In the genomic region with DNA sequence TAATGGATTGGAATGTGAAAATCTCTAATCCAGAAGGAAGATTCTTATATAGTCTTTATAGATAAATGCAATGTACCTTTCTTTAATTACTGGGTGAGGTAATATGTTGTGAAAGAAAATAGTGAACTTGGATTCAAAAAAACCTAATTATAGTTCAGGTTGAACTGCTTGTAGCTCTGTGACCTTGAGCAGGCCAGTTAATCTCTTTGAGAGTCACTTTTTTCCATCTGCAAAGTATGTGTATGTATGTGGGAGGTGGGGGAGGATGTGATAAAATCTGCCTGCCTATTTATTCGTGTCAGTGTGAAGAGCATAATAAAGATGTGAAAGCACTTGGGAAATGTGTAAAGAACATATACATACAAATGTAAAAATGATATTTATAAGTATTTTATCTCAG, we compare ENCODE assay signal across 19 cellular contexts. TPM values are rescaled to one million over a fixed set of nuclear protein-coding genes. Genes with fewer than 3 reads are reported as not detected.
DNase-seq lines count a peak whose midpoint lies in the region; ATAC-seq and TF ChIP-seq lines count a peak whose summit lies in the region.
"Had no signal": no experiment of that assay in that cellular context is flagged by ENCODE, and none has a peak within 500 bp of the region (broad histone marks: within the 10 kb centered on the region; RNA-seq: fewer than 3 reads in every experiment).

No MANE protein-coding gene starts in this region.

- H3K27me3 Mint-ChIP-seq in HFFc6 (ENCODE audit: insufficient read depth), result no peaks in the 10 kb centered on the region; the same call in 1 of the 2 replicates
- no peaks in the 10 kb centered on the region for H3K27me3 Mint-ChIP-seq in activated CD8-positive, alpha-beta memory T cell treated with anti-CD3 and anti-CD28 coated beads, Interleukin-2, amount 10 ng/mL, durations not matched to agents 7 days and 5 days
- H3K27me3 Mint-ChIP-seq in T-helper 2 cell treated with Interferon-gamma antibody and Interleukin-4, amounts not matched to agents 5 μg/mL and 100 μg/mL, for 36 hours (ENCODE audit: low read depth), result peaks cover 2% of the 10 kb centered on the region
- H3K27me3 Mint-ChIP-seq: activated naive CD8-positive, alpha-beta T cell treated with anti-CD3 and anti-CD28 coated beads, Interleukin-2, amount 50 U/mL, for 24 hours; activated T-helper 17 cell treated with anti-CD3 and anti-CD28 coated beads, Interleukin-2, amount 50 U/mL, for 72 hours had no signal

- in situ Hi-C loops in gastrocnemius medialis (cut with MboI; ENCODE audit: low sequenced_read_pairs in 4 of 4), result no loop called here

- H3K36me3 ChIP-seq in adipocyte (ENCODE audit: control insufficient read depth, insufficient read depth, low read length, severe bottlenecking), result peaks cover 9% of the 10 kb centered on the region
- no peaks in the 10 kb centered on the region for H3K36me3 ChIP-seq in gastrocnemius medialis
- H3K36me3 ChIP-seq in mesendoderm (ENCODE audit: control insufficient read depth, insufficient read depth, low read length), result no peaks in the 10 kb centered on the region
- H3K36me3 ChIP-seq: transverse colon had no signal

- no peak overlapping the region for H2BK15ac ChIP-seq in mesendoderm (replicated peaks; ENCODE audit: low read depth)

- H4K5ac ChIP-seq in mesendoderm (ENCODE audit: low read length), result no peak overlapping the region

- H3K9me3 Mint-ChIP-seq in HFFc6, result peaks cover 5% of the 10 kb centered on the region; the same call in 1 of the 2 replicates
- H3K9me3 Mint-ChIP-seq in activated CD8-positive, alpha-beta memory T cell treated with anti-CD3 and anti-CD28 coated beads, Interleukin-2, amount 10 ng/mL, durations not matched to agents 7 days and 5 days (ENCODE audit: low read depth), result no peaks in the 10 kb centered on the region
- H3K9me3 Mint-ChIP-seq in T-helper 2 cell treated with Interferon-gamma antibody and Interleukin-4, amounts not matched to agents 5 μg/mL and 100 μg/mL, for 36 hours, result no peaks in the 10 kb centered on the region
- H3K9me3 Mint-ChIP-seq: activated naive CD8-positive, alpha-beta T cell treated with anti-CD3 and anti-CD28 coated beads, Interleukin-2, amount 50 U/mL, for 24 hours had no signal

- no peak overlapping the region for H3K4ac ChIP-seq in mesendoderm (ENCODE audit: low read depth, low read length)

- H2AK5ac ChIP-seq in mesendoderm (ENCODE audit: low read length), result no peak overlapping the region

- DNase-seq in HFFc6 (no peak), adipocyte (ENCODE audit: low read depth) (peak; percentile 24), left ventricle myocardium superior (no peak), gastrocnemius medialis (no peak), mesendoderm (no peak), NCI-H226 (no peak)
- DNase-seq in activated CD8-positive, alpha-beta memory T cell treated with anti-CD3 and anti-CD28 coated beads, Interleukin-2, amount 10 ng/mL, durations not matched to agents 7 days and 5 days, result no peak
- DNase-seq in T-helper 2 cell treated with Interferon-gamma antibody and Interleukin-4, amounts not matched to agents 5 μg/mL and 100 μg/mL, for 36 hours (ENCODE audit: low spot score), result no peak
- DNase-seq: activated naive CD8-positive, alpha-beta T cell treated with anti-CD3 and anti-CD28 coated beads, Interleukin-2, amount 50 U/mL, for 24 hours; glutamatergic neuron; H7; islet precursor cell; NCI-H2107; NCI-H774; occipital lobe; Peyer's patch; transverse colon had no signal

- peaks cover 1% of the 10 kb centered on the region for H3K79me1 ChIP-seq in mesendoderm (ENCODE audit: low read length)

- H3K56ac ChIP-seq in mesendoderm (ENCODE audit: low read length), result no peak overlapping the region

- H3K9me3 ChIP-seq in adipocyte (ENCODE audit: control insufficient read depth, low read length), result peaks cover 11% of the 10 kb centered on the region
- no peaks in the 10 kb centered on the region for H3K9me3 ChIP-seq in gastrocnemius medialis
- H3K9me3 ChIP-seq: Peyer's patch had no signal

- H3K4me3 Mint-ChIP-seq in HFFc6, result peak overlapping the region; percentile 5
- H3K4me3 Mint-ChIP-seq in activated CD8-positive, alpha-beta memory T cell treated with anti-CD3 and anti-CD28 coated beads, Interleukin-2, amount 10 ng/mL, durations not matched to agents 7 days and 5 days, result no peak overlapping the region
- no peak overlapping the region for H3K4me3 Mint-ChIP-seq in T-helper 2 cell treated with Interferon-gamma antibody and Interleukin-4, amounts not matched to agents 5 μg/mL and 100 μg/mL, for 36 hours
- H3K4me3 Mint-ChIP-seq: activated naive CD8-positive, alpha-beta T cell treated with anti-CD3 and anti-CD28 coated beads, Interleukin-2, amount 50 U/mL, for 24 hours; activated T-helper 17 cell treated with anti-CD3 and anti-CD28 coated beads, Interleukin-2, amount 50 U/mL, for 72 hours had no signal

- no peak overlapping the region for H3K18ac ChIP-seq in mesendoderm (ENCODE audit: low read length)

- TF ChIP-seq CTCF in HFFc6 (IDR thresholded peaks at IDR 0.05), result no peak
- no peak for TF ChIP-seq CTCF in gastrocnemius medialis (IDR thresholded peaks at IDR 0.05 in 4 of 5, conservative IDR thresholded peaks at IDR 0.05 in 1 of 5)

- H3K4me1 ChIP-seq in adipocyte (ENCODE audit: control insufficient read depth, insufficient read depth, low read length) (peaks cover 12% of the 10 kb centered on the region), gastrocnemius medialis (peaks cover 40% of the 10 kb centered on the region in 2 donors), mesendoderm (ENCODE audit: control insufficient read depth, low read depth, low read length) (peaks cover 2% of the 10 kb centered on the region)

- H2BK5ac ChIP-seq in mesendoderm (ENCODE audit: low read length), result no peak overlapping the region

- H3K27me3 ChIP-seq in adipocyte (replicated peaks; ENCODE audit: control insufficient read depth, insufficient read depth, low read length) (no peaks in the 10 kb centered on the region), gastrocnemius medialis (no peaks in the 10 kb centered on the region), mesendoderm (ENCODE audit: insufficient read depth, low read length, poor library complexity) (no peaks in the 10 kb centered on the region)
- H3K27me3 ChIP-seq: Peyer's patch, transverse colon had no signal

- no peak overlapping the region for H3K4me2 ChIP-seq in mesendoderm (ENCODE audit: low read length)

- H3K79me2 ChIP-seq in mesendoderm (ENCODE audit: control insufficient read depth, insufficient read depth, low read length), result no peaks in the 10 kb centered on the region

- H3K9ac ChIP-seq in adipocyte (ENCODE audit: low read length), result no peak overlapping the region
- H3K9ac ChIP-seq in mesendoderm (ENCODE audit: low read length), result no peak overlapping the region

- H3K27ac Mint-ChIP-seq in HFFc6, result peak overlapping the region; percentile 37
- no peak overlapping the region for H3K27ac Mint-ChIP-seq in activated CD8-positive, alpha-beta memory T cell treated with anti-CD3 and anti-CD28 coated beads, Interleukin-2, amount 10 ng/mL, durations not matched to agents 7 days and 5 days
- no peak overlapping the region for H3K27ac Mint-ChIP-seq in T-helper 2 cell treated with Interferon-gamma antibody and Interleukin-4, amounts not matched to agents 5 μg/mL and 100 μg/mL, for 36 hours
- H3K27ac Mint-ChIP-seq: activated naive CD8-positive, alpha-beta T cell treated with anti-CD3 and anti-CD28 coated beads, Interleukin-2, amount 50 U/mL, for 24 hours; activated T-helper 17 cell treated with anti-CD3 and anti-CD28 coated beads, Interleukin-2, amount 50 U/mL, for 72 hours had no signal

- H3K23ac ChIP-seq in mesendoderm (ENCODE audit: low read length), result no peak overlapping the region

- H3K4me3 ChIP-seq in adipocyte (ENCODE audit: low read length), result no peak overlapping the region
- H3K4me3 ChIP-seq in gastrocnemius medialis, result no peak overlapping the region
- H3K4me3 ChIP-seq in mesendoderm (ENCODE audit: low read length), result no peak overlapping the region
- H3K4me3 ChIP-seq: Peyer's patch, skin epidermis, transverse colon had no signal

- H4K8ac ChIP-seq in mesendoderm (ENCODE audit: low read depth, low read length), result no peak overlapping the region

- intact Hi-C loops in left ventricle myocardium superior (cut with micrococcal nuclease), result no loop called here
- intact Hi-C loops in gastrocnemius medialis (cut with DNase I; ENCODE audit: low total_unique reads), result no loop called here

- no peak overlapping the region for H2BK120ac ChIP-seq in mesendoderm (ENCODE audit: low read depth, low read length)

- ATAC-seq in left ventricle myocardium superior (peak; percentile 80), gastrocnemius medialis (peak; percentile 26 to 61)
- ATAC-seq in activated CD8-positive, alpha-beta memory T cell treated with anti-CD3 and anti-CD28 coated beads, Interleukin-2, amount 10 ng/mL, durations not matched to agents 7 days and 5 days, result no peak
- ATAC-seq: activated naive CD8-positive, alpha-beta T cell treated with anti-CD3 and anti-CD28 coated beads, Interleukin-2, amount 50 U/mL, for 24 hours; activated T-helper 17 cell treated with anti-CD3 and anti-CD28 coated beads, Interleukin-2, amount 50 U/mL, for 72 hours had no signal

- peaks cover 39% of the 10 kb centered on the region for H3K4me1 Mint-ChIP-seq in HFFc6 (ENCODE audit: low read depth)
- peaks cover 2% of the 10 kb centered on the region for H3K4me1 Mint-ChIP-seq in activated CD8-positive, alpha-beta memory T cell treated with anti-CD3 and anti-CD28 coated beads, Interleukin-2, amount 10 ng/mL, durations not matched to agents 7 days and 5 days
- H3K4me1 Mint-ChIP-seq in T-helper 2 cell treated with Interferon-gamma antibody and Interleukin-4, amounts not matched to agents 5 μg/mL and 100 μg/mL, for 36 hours (ENCODE audit: low read depth), result peaks cover 3% of the 10 kb centered on the region
- H3K4me1 Mint-ChIP-seq: activated T-helper 17 cell treated with anti-CD3 and anti-CD28 coated beads, Interleukin-2, amount 50 U/mL, for 72 hours had no signal

- TF ChIP-seq POLR2A in gastrocnemius medialis (IDR thresholded peaks at IDR 0.05), result no peak

- WGBS in mesendoderm (ENCODE audit: extremely low coverage, insufficient coverage, low lambda C conversion rate), result no CpG with 5 or more reads among the region's 1 CpG

- H3K36me3 Mint-ChIP-seq in HFFc6 (ENCODE audit: low read depth), result peaks cover 24% of the 10 kb centered on the region
- peaks cover 1% of the 10 kb centered on the region for H3K36me3 Mint-ChIP-seq in activated CD8-positive, alpha-beta memory T cell treated with anti-CD3 and anti-CD28 coated beads, Interleukin-2, amount 10 ng/mL, durations not matched to agents 7 days and 5 days
- no peaks in the 10 kb centered on the region for H3K36me3 Mint-ChIP-seq in T-helper 2 cell treated with Interferon-gamma antibody and Interleukin-4, amounts not matched to agents 5 μg/mL and 100 μg/mL, for 36 hours (ENCODE audit: low read depth)

- peak overlapping the region; percentile 22 to 69 (median 63) for H3K27ac ChIP-seq in gastrocnemius medialis
- H3K27ac ChIP-seq in mesendoderm (ENCODE audit: low read depth, low read length), result no peak overlapping the region
- H3K27ac ChIP-seq: Peyer's patch, skin epidermis had no signal

- CTCF ChIA-PET in activated CD8-positive, alpha-beta memory T cell treated with anti-CD3 and anti-CD28 coated beads, Interleukin-2, amount 10 ng/mL, durations not matched to agents 7 days and 5 days (lab: Charles Lee), result interaction anchor here (0.6 kb wide), 1 partner anchor 283 kb away, joined by 4 read pairs; no protein-coding TSS in a partner anchor

RNA-seq across cellular contexts. Expression of a gene that starts 34.4 kb away (rescaled TPM):
- total RNA-seq in HFFc6 (2021; fragmentation: NEBNext Ultra II Directional; extraction: Animal tissue kit (Norgen Biotek cat#: 25700)), result 10 to 100 TPM; 13.2 to 20.6 (median 17.7) TPM
- total RNA-seq in left ventricle myocardium superior, result 8.4 TPM
- 1 to 10 TPM; 4.8 to 6.6 (median 5.6) TPM for total RNA-seq in gastrocnemius medialis
- polyA plus RNA-seq in mesendoderm (2013, experiment 1 of 2), result 7.9 TPM
- polyA plus RNA-seq in mesendoderm (2013, experiment 2 of 2), result 7.9 TPM
- 1 to 10 TPM; 3.8 TPM for total RNA-seq in activated CD8-positive, alpha-beta memory T cell treated with anti-CD3 and anti-CD28 coated beads, Interleukin-2, amount 10 ng/mL, durations not matched to agents 7 days and 5 days
